ENCODE assay signal across 15 cellular contexts in genomic region chr6:83847179-83847578, GRCh38. TPM values are rescaled to one million over a fixed set of nuclear protein-coding genes. Genes with fewer than 3 reads are reported as not detected.
DNase-seq lines count a peak whose midpoint lies in the region; ATAC-seq and TF ChIP-seq lines count a peak whose summit lies in the region.
"Had no signal": no experiment of that assay in that cellular context is flagged by ENCODE, and none has a peak within 500 bp of the region (broad histone marks: within the 10 kb centered on the region; RNA-seq: fewer than 3 reads in every experiment).

No MANE protein-coding gene starts in this region.

- in situ Hi-C loops in mammary epithelial cell (cut with MboI; ENCODE audit: low sequenced_read_pairs in 2 of 2): no loop called here

- no peak overlapping the region for H3K9ac ChIP-seq in mammary epithelial cell (ENCODE audit: insufficient read depth, low read length)
- H3K9ac ChIP-seq: GM23248 had no signal

- H3K36me3 ChIP-seq in mammary epithelial cell (ENCODE audit: insufficient read depth, low read length) (no peaks in the 10 kb centered on the region), breast epithelium (no peaks in the 10 kb centered on the region), uterus (no peaks in the 10 kb centered on the region)
- H3K36me3 ChIP-seq: cardiac muscle cell had no signal

- peak; percentile 98 for ATAC-seq in GM21786 (IDR thresholded peaks at IDR 0.05; ENCODE audit: unreplicated experiment)
- peak; percentile 91 for ATAC-seq in HG03354 (IDR thresholded peaks at IDR 0.05; ENCODE audit: poor library complexity, severe bottlenecking, unreplicated experiment)
- ATAC-seq in stimulated activated naive B cell treated with anti-CD40 and anti-IgM and Interleukin-4, amounts not matched to agents 10 μg/mL and 1 μg/mL and 100 μg/mL, for 72 hours (replicated peaks): peak; percentile 96

- dilution Hi-C loops in mammary epithelial cell (cut with HindIII; ENCODE audit: low sequenced_read_pairs): no loop called here

- TF ChIP-seq POLR2A in breast epithelium (IDR thresholded peaks at IDR 0.05): no peak
- TF ChIP-seq POLR2A in uterus (IDR thresholded peaks at IDR 0.05): no peak

- peak; percentile 11 for DNase-seq in mammary epithelial cell
- DNase-seq in breast epithelium (ENCODE audit: low spot score in 2 of 2): no peak
- DNase-seq in stimulated activated naive B cell treated with anti-CD40 and anti-IgM and Interleukin-4, amounts not matched to agents 10 μg/mL and 1 μg/mL and 100 μg/mL, for 72 hours: no peak
- no peak for DNase-seq in GF-D8 (lab: John Stamatoyannopoulos, UW)
- DNase-seq in hypothalamus (lab: John Stamatoyannopoulos, UW): no peak
- no peak for DNase-seq in uterus
- DNase-seq: GM23248, IMR-90, naive B cell, NCI-H2029 treated with DMSO at 0.1 percent for 48 hours, PC-9 had no signal

- no peak overlapping the region for H3K27ac Mint-ChIP-seq in stimulated activated naive B cell treated with anti-CD40 and anti-IgM and Interleukin-4, amounts not matched to agents 10 μg/mL and 1 μg/mL and 100 μg/mL, for 72 hours
- H3K27ac Mint-ChIP-seq: naive B cell had no signal

- H3K27me3 ChIP-seq in mammary epithelial cell (ENCODE audit: insufficient read depth, low read length) (peaks cover 3% of the 10 kb centered on the region), breast epithelium (peaks cover 0 to 21% of the 10 kb centered on the region in 2 donors), uterus (no peaks in the 10 kb centered on the region)

- no peaks in the 10 kb centered on the region for H3K4me1 ChIP-seq in mammary epithelial cell (ENCODE audit: insufficient read depth, low read length)
- no peaks in the 10 kb centered on the region for H3K4me1 ChIP-seq in breast epithelium
- H3K4me1 ChIP-seq in uterus: no peaks in the 10 kb centered on the region

- peaks cover 6 to 8% of the 10 kb centered on the region in 2 donors for H3K4me1 Mint-ChIP-seq in stimulated activated naive B cell treated with anti-CD40 and anti-IgM and Interleukin-4, amounts not matched to agents 10 μg/mL and 1 μg/mL and 100 μg/mL, for 72 hours

- no peak for TF ChIP-seq CTCF in mammary epithelial cell (conservative IDR thresholded peaks at IDR 0.05 in 1 of 2, IDR thresholded peaks at IDR 0.05 in 1 of 2; ENCODE audit: extremely low read depth in 1 of 2, insufficient read depth in 1 of 2, low read depth in 1 of 2, low read length in 2 of 2)
- TF ChIP-seq CTCF in breast epithelium (IDR thresholded peaks at IDR 0.05): no peak
- no peak for TF ChIP-seq CTCF in uterus (IDR thresholded peaks at IDR 0.05)

- CTCF ChIA-PET in mammary epithelial cell (lab: Charles Lee; ENCODE audit: low non-redundant PET): no interaction called here

- H3K79me2 ChIP-seq in mammary epithelial cell (ENCODE audit: insufficient read depth, low read length): no peaks in the 10 kb centered on the region

- H3K4me2 ChIP-seq in mammary epithelial cell (ENCODE audit: insufficient read depth, low read depth, low read length): no peak overlapping the region
- H3K4me2 ChIP-seq: PC-9 had no signal

- peaks cover 3% of the 10 kb centered on the region in 2 donors for H3K9me3 Mint-ChIP-seq in stimulated activated naive B cell treated with anti-CD40 and anti-IgM and Interleukin-4, amounts not matched to agents 10 μg/mL and 1 μg/mL and 100 μg/mL, for 72 hours

- BruUV-seq in mammary epithelial cell (replicated peaks; lab: Mats Ljungman, UMichigan): no TSS peak

- H3K4me3 Mint-ChIP-seq in stimulated activated naive B cell treated with anti-CD40 and anti-IgM and Interleukin-4, amounts not matched to agents 10 μg/mL and 1 μg/mL and 100 μg/mL, for 72 hours: no peak overlapping the region
- H3K4me3 Mint-ChIP-seq: naive B cell had no signal

- intact Hi-C loops in mammary epithelial cell (cut with micrococcal nuclease) (no loop called here), breast epithelium (cut with DNase I; ENCODE audit: low total_unique reads) (no loop called here), uterus (cut with DNase I; ENCODE audit: low total_unique reads) (no loop called here)

- H3K4me3 ChIP-seq in mammary epithelial cell (replicated peaks in 1 of 3; ENCODE audit: insufficient read depth in 1 of 3, low read depth in 2 of 3, low read length in 3 of 3) (no peak overlapping the region), breast epithelium (no peak overlapping the region), uterus (no peak overlapping the region)
- H3K4me3 ChIP-seq: cardiac muscle cell, GM23248, PC-9 had no signal

- H3K27ac ChIP-seq in mammary epithelial cell (ENCODE audit: insufficient read depth, low read depth, low read length) (no peak overlapping the region), breast epithelium (no peak overlapping the region), uterus (no peak overlapping the region)
- H3K27ac ChIP-seq: cardiac muscle cell, GM23248, PC-9 had no signal

- no peak overlapping the region for H2AFZ ChIP-seq in mammary epithelial cell (ENCODE audit: low read depth, low read length)
- H2AFZ ChIP-seq: GM23248, PC-9 had no signal

- H4K20me1 ChIP-seq in mammary epithelial cell (ENCODE audit: insufficient read depth, low read length): no peaks in the 10 kb centered on the region

- H3K9me3 ChIP-seq in mammary epithelial cell (replicated peaks; ENCODE audit: insufficient read depth, low read length) (no peaks in the 10 kb centered on the region), breast epithelium (no peaks in the 10 kb centered on the region), uterus (no peaks in the 10 kb centered on the region)

- no peaks in the 10 kb centered on the region for H3K36me3 Mint-ChIP-seq in stimulated activated naive B cell treated with anti-CD40 and anti-IgM and Interleukin-4, amounts not matched to agents 10 μg/mL and 1 μg/mL and 100 μg/mL, for 72 hours
- H3K36me3 Mint-ChIP-seq: naive B cell had no signal

- peaks cover 44 to 49% of the 10 kb centered on the region in 2 donors for H3K27me3 Mint-ChIP-seq in stimulated activated naive B cell treated with anti-CD40 and anti-IgM and Interleukin-4, amounts not matched to agents 10 μg/mL and 1 μg/mL and 100 μg/mL, for 72 hours

RNA-seq across cellular contexts. Expression of gene RIPPLY2, which starts 6.0 kb away (rescaled TPM):
- total RNA-seq in mammary epithelial cell (not detected), breast epithelium (not detected), uterus (under 1 TPM in 1 of 4 donors, not detected in 3; 0.90 TPM)
- polyA plus RNA-seq in mammary epithelial cell: 0.16 TPM
- polyA minus RNA-seq in mammary epithelial cell: not detected
- total RNA-seq: GM23248, IMR-90, PC-9 had no signal
- polyA plus RNA-seq: AG04450, GM23248 had no signal

RNA-seq across cellular contexts. Expression of gene CYB5R4, which starts 12.3 kb away (rescaled TPM):
- total RNA-seq in mammary epithelial cell: 10 to 100 TPM in 1 of 2 donors, 1 to 10 TPM in 1; 8.7 to 21.6 TPM
- 6.1 TPM for polyA plus RNA-seq in mammary epithelial cell
- 3.8 TPM for polyA minus RNA-seq in mammary epithelial cell
- 10 to 100 TPM in 1 of 3 donors, 1 to 10 TPM in 2; 7.2 to 11.1 (median 7.8) TPM for total RNA-seq in breast epithelium
- total RNA-seq in uterus: 10 to 100 TPM in 2 of 4 donors, 1 to 10 TPM in 2; 9.3 to 59.2 (median 9.9) TPM
